8 cellular contexts compared by ENCODE assay signal in genomic region chr2:236167297-236168109, GRCh38. TPM values are rescaled to one million over a fixed set of nuclear protein-coding genes. Genes with fewer than 3 reads are reported as not detected.
A peak's percentile ranks its signal among the peaks of the same experiment; 100 is the strongest.
DNase-seq lines count a peak whose midpoint lies in the region; ATAC-seq and TF ChIP-seq lines count a peak whose summit lies in the region.

No MANE protein-coding gene starts in this region.

- peaks cover 7 to 47% (median 20%) of the 10 kb centered on the region in 4 donors for H3K4me1 Mint-ChIP-seq in CD4-positive, alpha-beta memory T cell
- peaks cover 10 to 11% of the 10 kb centered on the region in 2 donors for H3K4me1 Mint-ChIP-seq in immature natural killer cell

- CTCF ChIA-PET in GM10248 (lab: Yijun Ruan, JAX) = no interaction called here
- CTCF ChIA-PET in CD4-positive, alpha-beta memory T cell (lab: Charles Lee; ENCODE audit: partially characterized antibody) = no interaction called here

- H3K27me3 Mint-ChIP-seq in CD4-positive, alpha-beta memory T cell = peaks cover 48 to 52% of the 10 kb centered on the region in 2 donors
- H3K27me3 Mint-ChIP-seq in immature natural killer cell (ENCODE audit: low read depth in 3 of 3) = peaks cover 19 to 53% (median 44%) of the 10 kb centered on the region in 3 donors

- intact Hi-C loops in psoas muscle (cut with DNase I) = no loop called here
- intact Hi-C loops in CD4-positive, alpha-beta memory T cell (cut with micrococcal nuclease) = no loop called here

- no peak overlapping the region for H3K27ac ChIP-seq in psoas muscle
- H3K27ac ChIP-seq in CD4-positive, alpha-beta memory T cell (ENCODE audit: low read depth, low read length) = no peak overlapping the region

- H3K4me3 ChIP-seq in fibroblast of pulmonary artery (replicated peaks; ENCODE audit: low read depth, low read length) (peak overlapping the region; percentile 29), psoas muscle (peak overlapping the region; percentile 62)
- H3K4me3 ChIP-seq in CD4-positive, alpha-beta memory T cell (ENCODE audit: low read length in 2 of 2) = no peak overlapping the region

- H3K9me3 Mint-ChIP-seq in CD4-positive, alpha-beta memory T cell = peaks cover 0 to 3% (median 0%) of the 10 kb centered on the region in 8 donors
- H3K9me3 Mint-ChIP-seq in immature natural killer cell = peaks cover 0 to 2% (median 0%) of the 10 kb centered on the region in 6 donors

- no peaks in the 10 kb centered on the region for H3K36me3 ChIP-seq in psoas muscle (ENCODE audit: insufficient read depth in 1 of 2, low read depth in 1 of 2)
- no peaks in the 10 kb centered on the region for H3K36me3 ChIP-seq in CD4-positive, alpha-beta memory T cell (ENCODE audit: insufficient read depth, low read length)

- H3K36me3 Mint-ChIP-seq in CD4-positive, alpha-beta memory T cell = peaks cover 0 to 2% of the 10 kb centered on the region in 2 donors
- H3K36me3 Mint-ChIP-seq in immature natural killer cell = no peaks in the 10 kb centered on the region

- H3K9me3 ChIP-seq in psoas muscle = no peaks in the 10 kb centered on the region
- no peaks in the 10 kb centered on the region for H3K9me3 ChIP-seq in CD4-positive, alpha-beta memory T cell (ENCODE audit: control insufficient read depth in 1 of 2, low read length in 2 of 2)

- POLR2A ChIA-PET in GM10248 (lab: Yijun Ruan, JAX) = no interaction called here
- POLR2A ChIA-PET in CD4-positive, alpha-beta memory T cell (lab: Charles Lee; ENCODE audit: partially characterized antibody) = no interaction called here

- peaks cover 3 to 100% (median 66%) of the 10 kb centered on the region in 3 donors for H3K27me3 ChIP-seq in psoas muscle (ENCODE audit: insufficient read depth in 3 of 3, low read length in 2 of 3)
- peaks cover 24% of the 10 kb centered on the region for H3K27me3 ChIP-seq in CD4-positive, alpha-beta memory T cell (ENCODE audit: insufficient read depth, low read length)

- 1% methylated on average over 59 to 112 of the region's 112 CpGs for WGBS in psoas muscle, 3 donors

- no peak overlapping the region for H3K27ac Mint-ChIP-seq in CD4-positive, alpha-beta memory T cell
- no peak overlapping the region for H3K27ac Mint-ChIP-seq in immature natural killer cell

- TF ChIP-seq CTCF in GM10248 (IDR thresholded peaks at IDR 0.05; ENCODE audit: control extremely low read depth, extremely low read depth, low read depth, missing control alignments) = peak; percentile 1
- no peak for TF ChIP-seq CTCF in fibroblast of pulmonary artery (IDR thresholded peaks at IDR 0.05; ENCODE audit: low read length, missing control alignments)
- TF ChIP-seq CTCF in psoas muscle (IDR thresholded peaks at IDR 0.05) = peak; percentile 1

- no peak overlapping the region for H3K4me3 Mint-ChIP-seq in CD4-positive, alpha-beta memory T cell
- no peak overlapping the region for H3K4me3 Mint-ChIP-seq in immature natural killer cell

- peak; percentile 35 to 54 (median 46) for ATAC-seq in psoas muscle

- DNase-seq in GM10248 (ENCODE audit: extremely low spot score) (no peak), NCI-H510A treated with DMSO at 0.1 percent for 48 hours (lab: John Stamatoyannopoulos, UW) (peak; percentile 51), fibroblast of pulmonary artery (ENCODE audit: low read depth) (peak; percentile 59), psoas muscle (no peak), NOMO-1 treated with dmso at 0.1 percent for 144 hours (lab: John Stamatoyannopoulos, UW; ENCODE audit: unreplicated experiment) (no peak), CD1c-positive myeloid dendritic cell (ENCODE audit: extremely low spot score) (no peak), immature natural killer cell (no peak)
- no peak for DNase-seq in CD4-positive, alpha-beta memory T cell

- peaks cover 24% of the 10 kb centered on the region for H3K4me1 ChIP-seq in psoas muscle
- H3K4me1 ChIP-seq in CD4-positive, alpha-beta memory T cell (ENCODE audit: insufficient read depth, low read length) = peaks cover 3% of the 10 kb centered on the region

RNA-seq across cellular contexts. Expression of gene GBX2, which starts 0.7 kb away (rescaled TPM):
- not detected for total RNA-seq in psoas muscle
- polyA plus RNA-seq in psoas muscle (not detected), immature natural killer cell (not detected)
- total RNA-seq in CD4-positive, alpha-beta memory T cell = not detected
- polyA plus RNA-seq in CD4-positive, alpha-beta memory T cell = not detected

Comparison
In these comparisons a context has a peak if more than half of its experiments do, and no peak if none do; other contexts are left out.
1. DNase-seq: peak in NCI-H510A treated with DMSO at 0.1 percent for 48 hours (single experiment) and fibroblast of pulmonary artery (single experiment); none in GM10248 (single experiment), psoas muscle (0 of 2), NOMO-1 treated with dmso at 0.1 percent for 144 hours (single experiment), CD1c-positive myeloid dendritic cell (single experiment), CD4-positive, alpha-beta memory T cell (0 of 5) and immature natural killer cell (0 of 3).
2. H3K4me3 ChIP-seq: peak in fibroblast of pulmonary artery (single experiment) and psoas muscle (single experiment); none in CD4-positive, alpha-beta memory T cell (0 of 2).